Comparison of ENCODE assay signal across 11 cellular contexts in genomic region chr2:38443021-38443541, GRCh38.
DNase-seq lines count a peak whose midpoint lies in the region; ATAC-seq and TF ChIP-seq lines count a peak whose summit lies in the region.
"Had no signal": no experiment of that assay in that cellular context is flagged by ENCODE, and none has a peak within 500 bp of the region (broad histone marks: within the 10 kb centered on the region; RNA-seq: fewer than 3 reads in every experiment).

No MANE protein-coding gene starts in this region.

- H3K4me1 Mint-ChIP-seq in chondrocyte (ENCODE audit: low read depth): peaks cover 30% of the 10 kb centered on the region
- peaks cover 74% of the 10 kb centered on the region for H3K4me1 Mint-ChIP-seq in mesothelial cell of epicardium
- H3K4me1 Mint-ChIP-seq in CD8-positive, alpha-beta memory T cell: no peaks in the 10 kb centered on the region
- H3K4me1 Mint-ChIP-seq: memory B cell had no signal

- no peaks in the 10 kb centered on the region for H3K4me1 ChIP-seq in CD8-positive, alpha-beta memory T cell (ENCODE audit: insufficient read depth, low read length)

- TF ChIP-seq CTCF in chondrocyte (IDR thresholded peaks at IDR 0.05): no peak
- no peak for TF ChIP-seq CTCF in mesothelial cell of epicardium (IDR thresholded peaks at IDR 0.05; ENCODE audit: unreplicated experiment)

- H3K4me3 ChIP-seq in MG63: no peak overlapping the region
- no peak overlapping the region for H3K4me3 ChIP-seq in CD8-positive, alpha-beta memory T cell (ENCODE audit: low read length)

- no peaks in the 10 kb centered on the region for H3K36me3 ChIP-seq in MG63
- no peaks in the 10 kb centered on the region for H3K36me3 ChIP-seq in CD8-positive, alpha-beta memory T cell (ENCODE audit: insufficient read depth, low read length)

- H3K36me3 Mint-ChIP-seq in chondrocyte (ENCODE audit: low read depth): no peaks in the 10 kb centered on the region
- no peaks in the 10 kb centered on the region for H3K36me3 Mint-ChIP-seq in mesothelial cell of epicardium
- H3K36me3 Mint-ChIP-seq in CD8-positive, alpha-beta memory T cell: no peaks in the 10 kb centered on the region
- H3K36me3 Mint-ChIP-seq: memory B cell had no signal

- H3K4me3 Mint-ChIP-seq in chondrocyte (ENCODE audit: unreplicated experiment) (peak overlapping the region; percentile 8), mesothelial cell of epicardium (no peak overlapping the region)
- H3K4me3 Mint-ChIP-seq in CD8-positive, alpha-beta memory T cell: no peak overlapping the region
- H3K4me3 Mint-ChIP-seq: activated naive CD4-positive, alpha-beta T cell treated with anti-CD3 and anti-CD28 coated beads for 36 hours; memory B cell had no signal

- H3K9me3 Mint-ChIP-seq in chondrocyte (ENCODE audit: low read depth) (no peaks in the 10 kb centered on the region), mesothelial cell of epicardium (no peaks in the 10 kb centered on the region)
- no peaks in the 10 kb centered on the region for H3K9me3 Mint-ChIP-seq in CD8-positive, alpha-beta memory T cell
- H3K9me3 Mint-ChIP-seq: activated naive CD4-positive, alpha-beta T cell treated with anti-CD3 and anti-CD28 coated beads for 36 hours; memory B cell had no signal

- no peaks in the 10 kb centered on the region for H3K9me3 ChIP-seq in MG63
- no peaks in the 10 kb centered on the region for H3K9me3 ChIP-seq in CD8-positive, alpha-beta memory T cell (ENCODE audit: low read length)

- POLR2A ChIA-PET in CD8-positive, alpha-beta memory T cell (lab: Charles Lee): no interaction called here

- peaks cover 21% of the 10 kb centered on the region for H3K27me3 Mint-ChIP-seq in chondrocyte (ENCODE audit: low read depth)
- peaks cover 16% of the 10 kb centered on the region for H3K27me3 Mint-ChIP-seq in mesothelial cell of epicardium (ENCODE audit: low read depth)
- H3K27me3 Mint-ChIP-seq in CD8-positive, alpha-beta memory T cell: peaks cover 2 to 34% of the 10 kb centered on the region in 2 donors

- H3K27ac Mint-ChIP-seq in chondrocyte (ENCODE audit: unreplicated experiment) (peak overlapping the region; percentile 5), mesothelial cell of epicardium (peak overlapping the region; percentile 77)
- no peak overlapping the region for H3K27ac Mint-ChIP-seq in CD8-positive, alpha-beta memory T cell
- H3K27ac Mint-ChIP-seq: activated naive CD4-positive, alpha-beta T cell treated with anti-CD3 and anti-CD28 coated beads for 36 hours; memory B cell had no signal

- CTCF ChIA-PET in CD8-positive, alpha-beta memory T cell (lab: Charles Lee): no interaction called here

- DNase-seq in Ammon's horn (ENCODE audit: low spot score): peak; percentile 42
- DNase-seq in MG63: peak; percentile 92
- DNase-seq in chondrocyte (ENCODE audit: low spot score): no peak
- DNase-seq in mesothelial cell of epicardium (ENCODE audit: low spot score in 2 of 2, unreplicated experiment in 2 of 2): no peak
- no peak for DNase-seq in CD8-positive, alpha-beta memory T cell
- no peak for DNase-seq in NOMO-1 (lab: John Stamatoyannopoulos, UW; ENCODE audit: unreplicated experiment in 2 of 2)
- DNase-seq in stimulated activated CD4-positive, alpha-beta T cell treated with anti-CD3 and anti-CD28 coated beads, Interleukin-15, amount 100 ng/mL, for 24 hours: no peak
- DNase-seq: activated naive CD4-positive, alpha-beta T cell treated with anti-CD3 and anti-CD28 coated beads for 36 hours; AML-193 had no signal

- ATAC-seq in HG02610 (IDR thresholded peaks at IDR 0.05; ENCODE audit: unreplicated experiment): no peak

- H3K27me3 ChIP-seq in MG63: peaks cover 42% of the 10 kb centered on the region
- H3K27me3 ChIP-seq in CD8-positive, alpha-beta memory T cell (ENCODE audit: insufficient read depth, low read length, poor library complexity, severe bottlenecking): no peaks in the 10 kb centered on the region

- H3K27ac ChIP-seq in CD8-positive, alpha-beta memory T cell (ENCODE audit: low read depth, low read length): no peak overlapping the region

Comparison
In these comparisons a context has a peak if more than half of its experiments do, and no peak if none do; other contexts are left out.
1. DNase-seq: peak in Ammon's horn (single experiment) and MG63 (single experiment); none in chondrocyte (single experiment), mesothelial cell of epicardium (0 of 2), CD8-positive, alpha-beta memory T cell (0 of 5), NOMO-1 (0 of 2) and stimulated activated CD4-positive, alpha-beta T cell treated with anti-CD3 and anti-CD28 coated beads, Interleukin-15, amount 100 ng/mL, for 24 hours (single experiment).
2. H3K27ac Mint-ChIP-seq: peak in chondrocyte (single experiment) and mesothelial cell of epicardium (single experiment); none in CD8-positive, alpha-beta memory T cell (0 of 8).